Comparison of ENCODE assay signal across 24 cellular contexts in the genomic region with DNA sequence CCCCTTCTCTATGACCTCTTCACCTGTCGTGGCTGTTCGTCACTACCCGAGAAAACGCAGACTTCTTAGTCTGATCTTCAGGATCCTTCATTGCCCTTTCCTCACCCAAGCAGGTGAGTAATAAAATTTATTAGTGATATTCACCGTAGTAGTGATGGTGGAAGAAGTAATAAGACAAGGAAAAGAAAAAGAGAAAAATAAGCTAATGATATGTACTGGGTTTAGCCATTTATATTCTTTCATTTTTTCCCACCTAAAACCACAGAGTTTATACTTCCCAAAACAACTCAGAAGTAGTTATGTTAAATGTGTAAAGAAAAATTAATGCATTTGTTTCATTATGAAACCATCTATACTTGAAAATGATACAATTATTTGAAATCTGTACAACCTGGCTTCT. TPM values are rescaled to one million over a fixed set of nuclear protein-coding genes. Genes with fewer than 3 reads are reported as not detected.
DNase-seq lines count a peak whose midpoint lies in the region; ATAC-seq and TF ChIP-seq lines count a peak whose summit lies in the region.
"Had no signal": no experiment of that assay in that cellular context is flagged by ENCODE, and none has a peak within 500 bp of the region (broad histone marks: within the 10 kb centered on the region; RNA-seq: fewer than 3 reads in every experiment).

No MANE protein-coding gene starts in this region.

- H3K27ac Mint-ChIP-seq in activated CD8-positive, alpha-beta T cell treated with anti-CD3 and anti-CD28 coated beads for 36 hours = peak overlapping the region; percentile 3
- H3K27ac Mint-ChIP-seq in activated CD8-positive, alpha-beta T cell treated with anti-CD3 and anti-CD28 coated beads, Interleukin-2, amount 10 ng/mL, durations not matched to agents 7 days and 5 days = no peak overlapping the region
- H3K27ac Mint-ChIP-seq in immature natural killer cell = peak overlapping the region; percentile 9 to 74 (median 43)
- H3K27ac Mint-ChIP-seq in stimulated activated naive B cell treated with anti-CD40 and anti-IgM and Interleukin-4, amounts not matched to agents 10 μg/mL and 1 μg/mL and 100 μg/mL, for 72 hours = peak overlapping the region; percentile 53
- H3K27ac Mint-ChIP-seq: CD14-positive monocyte had no signal

- no peak for ATAC-seq in activated CD8-positive, alpha-beta T cell treated with anti-CD3 and anti-CD28 coated beads for 36 hours
- ATAC-seq in activated CD8-positive, alpha-beta T cell treated with anti-CD3 and anti-CD28 coated beads, Interleukin-2, amount 10 ng/mL, durations not matched to agents 7 days and 5 days = no peak
- no peak for ATAC-seq in stimulated activated naive B cell treated with anti-CD40 and anti-IgM and Interleukin-4, amounts not matched to agents 10 μg/mL and 1 μg/mL and 100 μg/mL, for 72 hours (replicated peaks)
- no peak for ATAC-seq in HG03565 (IDR thresholded peaks at IDR 0.05; ENCODE audit: unreplicated experiment)

- H3K4me1 ChIP-seq in HEK293 (ENCODE audit: control insufficient read depth, insufficient read depth, low read length) = no peaks in the 10 kb centered on the region
- H3K4me1 ChIP-seq: BE2C, SJSA1 had no signal

- no peak overlapping the region for H3K4me3 ChIP-seq in HEK293 (ENCODE audit: low read depth, low read length)
- H3K4me3 ChIP-seq: MG63, PC-9, SJSA1 had no signal

- H3K27me3 Mint-ChIP-seq in activated CD8-positive, alpha-beta T cell treated with anti-CD3 and anti-CD28 coated beads for 36 hours = no peaks in the 10 kb centered on the region
- no peaks in the 10 kb centered on the region for H3K27me3 Mint-ChIP-seq in activated CD8-positive, alpha-beta T cell treated with anti-CD3 and anti-CD28 coated beads, Interleukin-2, amount 10 ng/mL, durations not matched to agents 7 days and 5 days (ENCODE audit: low read depth)
- peaks cover 0 to 3% (median 0%) of the 10 kb centered on the region in 3 donors for H3K27me3 Mint-ChIP-seq in immature natural killer cell (ENCODE audit: low read depth in 3 of 3)
- H3K27me3 Mint-ChIP-seq in stimulated activated naive B cell treated with anti-CD40 and anti-IgM and Interleukin-4, amounts not matched to agents 10 μg/mL and 1 μg/mL and 100 μg/mL, for 72 hours = no peaks in the 10 kb centered on the region

- peaks cover 71% of the 10 kb centered on the region for H3K36me3 Mint-ChIP-seq in activated CD8-positive, alpha-beta T cell treated with anti-CD3 and anti-CD28 coated beads for 36 hours (ENCODE audit: low read depth)
- H3K36me3 Mint-ChIP-seq in activated CD8-positive, alpha-beta T cell treated with anti-CD3 and anti-CD28 coated beads, Interleukin-2, amount 10 ng/mL, durations not matched to agents 7 days and 5 days (ENCODE audit: low read depth) = peaks cover 88% of the 10 kb centered on the region
- H3K36me3 Mint-ChIP-seq in immature natural killer cell = peaks cover 16 to 20% (median 17%) of the 10 kb centered on the region in 3 donors
- peaks cover 40 to 80% of the 10 kb centered on the region in 2 donors for H3K36me3 Mint-ChIP-seq in stimulated activated naive B cell treated with anti-CD40 and anti-IgM and Interleukin-4, amounts not matched to agents 10 μg/mL and 1 μg/mL and 100 μg/mL, for 72 hours

- no peaks in the 10 kb centered on the region for H3K36me3 ChIP-seq in HEK293 (ENCODE audit: control insufficient read depth in 2 of 2, insufficient read depth in 1 of 2, low read length in 2 of 2)
- H3K36me3 ChIP-seq: BE2C, MG63, SJSA1 had no signal

- H3K27ac ChIP-seq in HEK293 (ENCODE audit: extremely low read depth, low read depth, low read length) = no peak overlapping the region
- H3K27ac ChIP-seq: PC-9, SJSA1 had no signal

- no peak for TF ChIP-seq CTCF in activated CD8-positive, alpha-beta T cell treated with anti-CD3 and anti-CD28 coated beads for 36 hours (IDR thresholded peaks at IDR 0.05)
- TF ChIP-seq CTCF in HEK293 (tag by site-specific recombination; IDR thresholded peaks at IDR 0.05) = no peak

- peaks cover 54% of the 10 kb centered on the region for H3K4me1 Mint-ChIP-seq in activated CD8-positive, alpha-beta T cell treated with anti-CD3 and anti-CD28 coated beads for 36 hours (ENCODE audit: low read depth)
- peaks cover 32% of the 10 kb centered on the region for H3K4me1 Mint-ChIP-seq in activated CD8-positive, alpha-beta T cell treated with anti-CD3 and anti-CD28 coated beads, Interleukin-2, amount 10 ng/mL, durations not matched to agents 7 days and 5 days (ENCODE audit: low read depth)
- peaks cover 74 to 85% of the 10 kb centered on the region in 2 donors for H3K4me1 Mint-ChIP-seq in immature natural killer cell
- peaks cover 17 to 25% of the 10 kb centered on the region in 2 donors for H3K4me1 Mint-ChIP-seq in stimulated activated naive B cell treated with anti-CD40 and anti-IgM and Interleukin-4, amounts not matched to agents 10 μg/mL and 1 μg/mL and 100 μg/mL, for 72 hours
- H3K4me1 Mint-ChIP-seq: CD14-positive monocyte had no signal

- CTCF ChIA-PET in activated CD8-positive, alpha-beta T cell treated with anti-CD3 and anti-CD28 coated beads for 36 hours (lab: Charles Lee) = no interaction called here
- CTCF ChIA-PET in activated CD8-positive, alpha-beta T cell treated with anti-CD3 and anti-CD28 coated beads, Interleukin-2, amount 10 ng/mL, durations not matched to agents 7 days and 5 days (lab: Charles Lee) = no interaction called here
- CTCF ChIA-PET in HEK293 (lab: Yijun Ruan, JAX) = no interaction called here

- no peaks in the 10 kb centered on the region for H3K9me3 ChIP-seq in HEK293 (ENCODE audit: control insufficient read depth, insufficient read depth, low read depth, low read length)
- H3K9me3 ChIP-seq: BE2C had no signal

- intact Hi-C loops in activated CD8-positive, alpha-beta T cell treated with anti-CD3 and anti-CD28 coated beads for 36 hours (cut with micrococcal nuclease) = no loop called here

- no peak overlapping the region for H3K4me3 Mint-ChIP-seq in activated CD8-positive, alpha-beta T cell treated with anti-CD3 and anti-CD28 coated beads for 36 hours
- H3K4me3 Mint-ChIP-seq in activated CD8-positive, alpha-beta T cell treated with anti-CD3 and anti-CD28 coated beads, Interleukin-2, amount 10 ng/mL, durations not matched to agents 7 days and 5 days = no peak overlapping the region
- H3K4me3 Mint-ChIP-seq in immature natural killer cell = no peak overlapping the region
- no peak overlapping the region for H3K4me3 Mint-ChIP-seq in stimulated activated naive B cell treated with anti-CD40 and anti-IgM and Interleukin-4, amounts not matched to agents 10 μg/mL and 1 μg/mL and 100 μg/mL, for 72 hours
- H3K4me3 Mint-ChIP-seq: CD14-positive monocyte had no signal

- POLR2A ChIA-PET in activated CD8-positive, alpha-beta T cell treated with anti-CD3 and anti-CD28 coated beads for 36 hours (lab: Charles Lee) = interaction anchor here (1.0 to 1.4 kb wide), 2 partner anchors 13 to 18 kb away, joined by 3 read pairs; no protein-coding TSS in a partner anchor
- POLR2A ChIA-PET in activated CD8-positive, alpha-beta T cell treated with anti-CD3 and anti-CD28 coated beads, Interleukin-2, amount 10 ng/mL, durations not matched to agents 7 days and 5 days (lab: Charles Lee) = interaction anchor here (1.7 kb wide), 1 partner anchor 13 kb away, joined by 5 read pairs; no protein-coding TSS in a partner anchor
- POLR2A ChIA-PET in HEK293 (lab: Yijun Ruan, JAX) = no interaction called here

- no peak for DNase-seq in activated CD8-positive, alpha-beta T cell treated with anti-CD3 and anti-CD28 coated beads for 36 hours
- DNase-seq in activated CD8-positive, alpha-beta T cell treated with anti-CD3 and anti-CD28 coated beads, Interleukin-2, amount 10 ng/mL, durations not matched to agents 7 days and 5 days = no peak
- DNase-seq in immature natural killer cell (no peak), NCI-H187 treated with DMSO at 0.1 percent for 48 hours (lab: John Stamatoyannopoulos, UW) (no peak)
- no peak for DNase-seq in stimulated activated naive B cell treated with anti-CD40 and anti-IgM and Interleukin-4, amounts not matched to agents 10 μg/mL and 1 μg/mL and 100 μg/mL, for 72 hours
- DNase-seq: 8988T; ACHN; BE2C; KG1; MG63; NCI-H1105 treated with DMSO at 0.1 percent for 48 hours; NCI-H146; NCI-H2029; NCI-H446; NCI-H526; NCI-H82; NK-92 treated with Interleukin-12 subunit alpha and Interleukin-12 subunit beta, amount 100 ng/mL, for 24 hours; PC-9; Right ventricle myocardium superior; RPMI8226 had no signal

- H3K9me3 Mint-ChIP-seq in activated CD8-positive, alpha-beta T cell treated with anti-CD3 and anti-CD28 coated beads for 36 hours = peaks cover 9% of the 10 kb centered on the region
- peaks cover 10% of the 10 kb centered on the region for H3K9me3 Mint-ChIP-seq in activated CD8-positive, alpha-beta T cell treated with anti-CD3 and anti-CD28 coated beads, Interleukin-2, amount 10 ng/mL, durations not matched to agents 7 days and 5 days (ENCODE audit: insufficient read depth)
- peaks cover 3 to 12% (median 5%) of the 10 kb centered on the region in 6 donors for H3K9me3 Mint-ChIP-seq in immature natural killer cell
- H3K9me3 Mint-ChIP-seq in stimulated activated naive B cell treated with anti-CD40 and anti-IgM and Interleukin-4, amounts not matched to agents 10 μg/mL and 1 μg/mL and 100 μg/mL, for 72 hours = peaks cover 4 to 10% of the 10 kb centered on the region in 2 donors

TF ChIP-seq in HEK293, 187 proteins besides CTCF, POLR2A, EP300 and RAD21:
- TF ChIP-seq SETDB1 (IDR thresholded peaks at IDR 0.05; ENCODE audit: insufficient read length, low read length) (peak; percentile 93), HOXC10 (CRISPR knock-in tag; IDR thresholded peaks at IDR 0.05) (no peak)

RNA-seq across cellular contexts. Expression of a gene that starts 19.7 kb away (rescaled TPM):
- 100 to 1,000 TPM; 172 to 173 TPM for total RNA-seq in activated CD8-positive, alpha-beta T cell treated with anti-CD3 and anti-CD28 coated beads for 36 hours
- 100 to 1,000 TPM; 163 to 168 TPM for total RNA-seq in activated CD8-positive, alpha-beta T cell treated with anti-CD3 and anti-CD28 coated beads, Interleukin-2, amount 10 ng/mL, durations not matched to agents 7 days and 5 days
- 100 to 1,000 TPM; 164 to 231 (median 178) TPM for polyA plus RNA-seq in immature natural killer cell
- total RNA-seq: PC-9, SJSA1 had no signal
